Comparison of ENCODE assay signal across 27 cellular contexts in genomic region chr3:37867144-37867543, GRCh38.
"Had no signal": no experiment of that assay in that cellular context is flagged by ENCODE, and none has a peak within 500 bp of the region (broad histone marks: within the 10 kb centered on the region; RNA-seq: fewer than 3 reads in every experiment).

No MANE protein-coding gene starts in this region.

- H3K9me3 ChIP-seq: suprapubic skin, testis, thyroid gland, uterus, vagina had no signal

- H3K4me1 ChIP-seq: uterus had no signal

- H3K36me3 ChIP-seq: stomach, suprapubic skin, thoracic aorta, thyroid gland, tibial artery, transverse colon, upper lobe of left lung, upper lobe of right lung, uterus, vagina had no signal

- FAIRE-seq: urothelium cell line had no signal

- H3K27ac ChIP-seq: stomach, suprapubic skin, testis, thoracic aorta, thyroid gland, tibial artery, tibial nerve, transverse colon, upper lobe of left lung, upper lobe of right lung, uterus, vagina had no signal

- H3K27me3 ChIP-seq: stomach, suprapubic skin, testis, thyroid gland, tibial artery, tibial nerve, transverse colon, upper lobe of left lung, upper lobe of right lung, uterus, vagina had no signal

- H3K4me3 ChIP-seq: stomach, suprapubic skin, testis, thoracic aorta, thyroid gland, tibial artery, tibial nerve, transverse colon, upper lobe of left lung, upper lobe of right lung, uterus, vagina had no signal

- DNase-seq: stimulated activated CD4-positive, alpha-beta T cell treated with anti-CD3 and anti-CD28 coated beads, Interleukin-2, amount 100 ng/mL, for 48 hours; stimulated activated CD4-positive, alpha-beta T cell treated with anti-CD3 and anti-CD28 coated beads, Interleukin-4, amount 100 ng/mL, for 1 hour; stimulated activated CD4-positive, alpha-beta T cell treated with anti-CD3 and anti-CD28 coated beads, Interleukin-4, amount 100 ng/mL, for 24 hours; stimulated activated CD4-positive, alpha-beta T cell treated with anti-CD3 and anti-CD28 coated beads, Interleukin-4, amount 100 ng/mL, for 4 hours; stimulated activated CD8-positive, alpha-beta memory T cell treated with anti-CD3 and anti-CD28 coated beads, Interleukin-4, amount 100 ng/mL, for 48 hours; stimulated activated naive B cell treated with anti-CD40 and anti-IgM and Interleukin-4, amounts not matched to agents 10 μg/mL and 1 μg/mL and 100 μg/mL, for 72 hours; stimulated activated naive CD4-positive, alpha-beta T cell; stimulated activated naive CD4-positive, alpha-beta T cell treated with Interleukin-2 at 50 U/mL for 16 hours; stimulated activated naive CD8-positive, alpha-beta T cell treated with anti-CD3 and anti-CD28 coated beads, Interleukin-15, amount 100 ng/mL, for 72 hours; stimulated activated naive CD8-positive, alpha-beta T cell treated with anti-CD3 and anti-CD28 coated beads, Interleukin-15, Interleukin-2, amounts not matched to agents 100 U/mL and 50 U/mL, for 24 hours; stomach; substantia nigra; testis; thyroid gland; tibial artery; transverse colon; trophoblast cell; upper lobe of left lung; upper lobe of right lung; uterus had no signal

- ATAC-seq: stimulated activated effector memory CD8-positive, alpha-beta T cell treated with anti-CD3 and anti-CD28 coated beads, Interleukin-12 subunit alpha, Interleukin-12 subunit beta, amount 100 ng/mL, for 72 hours; stimulated activated memory B cell treated with anti-CD40 and anti-IgM and Interleukin-4, amounts not matched to agents 10 μg/mL and 1 μg/mL and 100 μg/mL, for 72 hours; stimulated activated naive B cell treated with anti-CD40 and anti-IgM and Interleukin-4, amounts not matched to agents 10 μg/mL and 1 μg/mL and 100 μg/mL, for 72 hours; stimulated activated naive CD8-positive, alpha-beta T cell treated with anti-CD3 and anti-CD28 coated beads, Interleukin-15, amount 100 ng/mL, for 72 hours; stimulated activated naive CD8-positive, alpha-beta T cell treated with anti-CD3 and anti-CD28 coated beads, Interleukin-15, Interleukin-2, amounts not matched to agents 100 U/mL and 50 U/mL, for 24 hours; upper lobe of right lung had no signal
